ENCODE assay signal across 10 cellular contexts in genomic region chr12:85016423-85016822, GRCh38. TPM values are rescaled to one million over a fixed set of nuclear protein-coding genes. Genes with fewer than 3 reads are reported as not detected.
DNase-seq lines count a peak whose midpoint lies in the region; ATAC-seq, FAIRE-seq and TF ChIP-seq lines count a peak whose summit lies in the region.
"Had no signal": no experiment of that assay in that cellular context is flagged by ENCODE, and none has a peak within 500 bp of the region (broad histone marks: within the 10 kb centered on the region; RNA-seq: fewer than 3 reads in every experiment).

No MANE protein-coding gene starts in this region.

- peak overlapping the region; percentile 62 for H3K27ac ChIP-seq in foreskin keratinocyte
- no peak overlapping the region for H3K27ac ChIP-seq in prostate gland

- peak; percentile 6 for DNase-seq in HK-2 (ENCODE audit: unreplicated experiment)
- peak; percentile 45 for DNase-seq in T1000 (lab: John Stamatoyannopoulos, UW)
- peak; percentile 85 to 94 for DNase-seq in foreskin keratinocyte
- peak; percentile 47 for DNase-seq in urothelium cell line (ENCODE audit: low spot score)
- DNase-seq in natural killer cell = no peak
- DNase-seq in prostate gland (ENCODE audit: low spot score) = no peak
- DNase-seq: activated gamma-delta T cell, NCI-H345 had no signal

- no peaks in the 10 kb centered on the region for H3K27me3 ChIP-seq in foreskin keratinocyte
- H3K27me3 ChIP-seq in prostate gland (replicated peaks; ENCODE audit: insufficient read depth) = no peaks in the 10 kb centered on the region

- no peak overlapping the region for H3K27ac Mint-ChIP-seq in natural killer cell

- no peaks in the 10 kb centered on the region for H3K9me3 ChIP-seq in prostate gland

- TF ChIP-seq POLR2A in prostate gland (IDR thresholded peaks at IDR 0.05) = no peak

- H3K4me1 ChIP-seq in foreskin keratinocyte = peaks cover 13% of the 10 kb centered on the region
- no peaks in the 10 kb centered on the region for H3K4me1 ChIP-seq in prostate gland (replicated peaks)

- FAIRE-seq in urothelium cell line (lab: Jason Lieb, UNC) = no peak
- FAIRE-seq: TTC549 had no signal

- no peak overlapping the region for H3K4me3 ChIP-seq in prostate gland

- intact Hi-C loops in natural killer cell (cut with micrococcal nuclease) = no loop called here
- intact Hi-C loops in prostate gland (cut with DNase I) = no loop called here

- H3K4me1 Mint-ChIP-seq in natural killer cell = no peaks in the 10 kb centered on the region

- TF ChIP-seq CTCF in foreskin keratinocyte (conservative IDR thresholded peaks at IDR 0.05) (no peak), natural killer cell (IDR thresholded peaks at IDR 0.05) (no peak), prostate gland (IDR thresholded peaks at IDR 0.05) (no peak)

- ATAC-seq in foreskin keratinocyte (peak; percentile 100), natural killer cell (no peak), GM18858 (IDR thresholded peaks at IDR 0.05; ENCODE audit: unreplicated experiment) (no peak)

- H3K36me3 Mint-ChIP-seq in natural killer cell = no peaks in the 10 kb centered on the region

- H3K9me3 Mint-ChIP-seq in natural killer cell = peaks cover 0 to 3% of the 10 kb centered on the region in 2 donors

- no peak overlapping the region for H3K4me3 Mint-ChIP-seq in natural killer cell

- 78% methylated on average over 1 of the region's 1 CpG for WGBS in prostate gland

- H3K36me3 ChIP-seq in prostate gland = no peaks in the 10 kb centered on the region

- no peaks in the 10 kb centered on the region for H3K27me3 Mint-ChIP-seq in natural killer cell (ENCODE audit: low read depth in 2 of 2)

RNA-seq across cellular contexts. Expression of gene TSPAN19, which starts 19.7 kb away (rescaled TPM):
- total RNA-seq in foreskin keratinocyte = 0.17 TPM in 1 of 2 replicates, not detected in the other
- 0.07 and 0.28 TPM in 2 replicates for polyA plus RNA-seq in foreskin keratinocyte
- total RNA-seq in natural killer cell = not detected
- total RNA-seq in prostate gland = under 1 TPM in 1 of 2 donors, not detected in 1; 0.41 TPM

RNA-seq across cellular contexts. Expression of gene LRRIQ1, which starts 19.7 kb away (rescaled TPM):
- 0.60 and 1.0 TPM in 2 replicates for total RNA-seq in foreskin keratinocyte
- polyA plus RNA-seq in foreskin keratinocyte = 0.35 and 0.73 TPM in 2 replicates
- not detected for total RNA-seq in natural killer cell
- 10 to 100 TPM in 1 of 2 donors, 1 to 10 TPM in 1; 2.6 to 12.8 TPM for total RNA-seq in prostate gland

Comparison
In these comparisons a context has a peak if more than half of its experiments do, and no peak if none do; other contexts are left out.
1. DNase-seq: peak in HK-2 (single experiment), T1000 (single experiment), foreskin keratinocyte (2 of 2) and urothelium cell line (single experiment); none in natural killer cell (single experiment) and prostate gland (single experiment).